ENCODE assay signal across 9 cellular contexts in the genomic region with DNA sequence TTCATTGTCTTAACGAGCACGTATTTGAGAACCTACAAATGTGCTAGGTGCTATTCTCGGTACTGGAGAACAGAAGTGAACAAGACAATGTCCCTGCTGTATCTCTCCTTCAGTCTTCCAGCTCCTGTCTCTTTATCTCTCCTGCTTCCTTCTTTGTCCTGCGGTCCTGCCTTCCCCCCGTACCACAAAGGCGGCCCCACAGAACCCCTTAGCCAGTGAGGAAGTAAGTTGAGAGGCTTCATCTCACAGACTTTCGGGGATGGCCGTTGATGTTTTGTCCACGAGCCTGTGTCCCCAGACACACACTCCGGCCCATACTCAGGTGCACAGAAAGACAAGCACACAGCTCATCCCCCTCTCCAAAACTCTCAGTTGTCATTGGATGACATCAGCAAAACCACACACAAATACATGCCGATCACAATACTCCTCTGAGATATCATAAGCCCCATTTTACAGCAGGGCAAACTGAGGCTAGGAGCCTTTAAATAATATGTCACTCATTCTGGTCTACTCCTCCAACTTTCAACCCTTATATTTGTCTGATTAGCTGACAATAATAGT. TPM values are rescaled to one million over a fixed set of nuclear protein-coding genes. Genes with fewer than 3 reads are reported as not detected.
DNase-seq lines count a peak whose midpoint lies in the region; ATAC-seq, FAIRE-seq and TF ChIP-seq lines count a peak whose summit lies in the region.
"Had no signal": no experiment of that assay in that cellular context is flagged by ENCODE, and none has a peak within 500 bp of the region (broad histone marks: within the 10 kb centered on the region; RNA-seq: fewer than 3 reads in every experiment).

No MANE protein-coding gene starts in this region.

- H3K9me3 ChIP-seq in GM23248 (ENCODE audit: low read depth): no peaks in the 10 kb centered on the region

- H4K20me1 ChIP-seq in GM23248 (ENCODE audit: insufficient read depth): no peaks in the 10 kb centered on the region

- peak overlapping the region; percentile 82 for H3K4me3 ChIP-seq in GM23248
- peak overlapping the region; percentile 78 for H3K4me3 ChIP-seq in fibroblast of pulmonary artery (replicated peaks; ENCODE audit: low read depth, low read length)
- peak overlapping the region; percentile 43 to 52 (median 46) for H3K4me3 ChIP-seq in skin epidermis

- POLR2A ChIA-PET in RWPE1 (lab: Yijun Ruan, JAX; ENCODE audit: low non-redundant PET): interaction anchor here (0.6 kb wide), 1 partner anchor 33 kb away, joined by 5 read pairs; no protein-coding TSS in a partner anchor

- no peak overlapping the region for H3K27ac Mint-ChIP-seq in glutamatergic neuron (ENCODE audit: unreplicated experiment)
- H3K27ac Mint-ChIP-seq: brain had no signal

- peaks cover 12% of the 10 kb centered on the region for H3K27me3 Mint-ChIP-seq in glutamatergic neuron (ENCODE audit: unreplicated experiment)
- H3K27me3 Mint-ChIP-seq: brain had no signal

- peaks cover 3% of the 10 kb centered on the region for H3K9me3 Mint-ChIP-seq in glutamatergic neuron (ENCODE audit: unreplicated experiment)
- H3K9me3 Mint-ChIP-seq: brain had no signal

- H3K27me3 ChIP-seq in GM23248 (replicated peaks; ENCODE audit: insufficient read depth): no peaks in the 10 kb centered on the region

- peaks cover 28% of the 10 kb centered on the region for H3K4me1 ChIP-seq in GM23248 (ENCODE audit: insufficient read depth)

- peak overlapping the region; percentile 93 for H3K4me2 ChIP-seq in GM23248 (ENCODE audit: unreplicated experiment)

- WGBS in GM23248 (ENCODE audit: low coverage in 1 of 2, low lambda C conversion rate in 2 of 2, missing lambda C conversion rate in 2 of 2), 2 experiments: 16 to 20% methylated on average over 11 of the region's 11 CpGs

- H3K27ac ChIP-seq in GM23248 (peak overlapping the region; percentile 78; the same call in 1 of the 2 replicates), RWPE1 (peak overlapping the region; percentile 96), skin epidermis (peak overlapping the region in 19 of 21 experiments; percentile 13 to 99 (median 95))

- CTCF ChIA-PET in RWPE1 (lab: Yijun Ruan, JAX): interaction anchor here (1.0 kb wide), 4 partner anchors 52 to 728 kb away, joined by 3 read pairs; no protein-coding TSS in a partner anchor

- H3K79me2 ChIP-seq in GM23248 (ENCODE audit: insufficient read depth): no peaks in the 10 kb centered on the region

- peaks cover 20% of the 10 kb centered on the region for H3F3A ChIP-seq in GM23248 (ENCODE audit: insufficient read depth)

- H2AFZ ChIP-seq in GM23248: peak overlapping the region; percentile 82

- peak; percentile 29 for DNase-seq in GM23248
- no peak for DNase-seq in RWPE1 (ENCODE audit: low spot score)
- DNase-seq in fibroblast of pulmonary artery (ENCODE audit: low read depth): no peak
- no peak for DNase-seq in glutamatergic neuron
- no peak for DNase-seq in HuH-7.5 (ENCODE audit: low spot score)
- DNase-seq in H54 (ENCODE audit: insufficient read length, low spot score): no peak

- H3K9ac ChIP-seq in GM23248: peak overlapping the region; percentile 84; the same call in 1 of the 2 replicates

- no peak for TF ChIP-seq POLR2A in H54 (IDR thresholded peaks at IDR 0.05; ENCODE audit: low read depth, low read length)

- in situ Hi-C loops in GM23248 (cut with MboI): no loop called here

- no peaks in the 10 kb centered on the region for H3K36me3 Mint-ChIP-seq in glutamatergic neuron (ENCODE audit: unreplicated experiment)

- no peak for ATAC-seq in HG03521 (IDR thresholded peaks at IDR 0.05; ENCODE audit: unreplicated experiment)

- no peaks in the 10 kb centered on the region for H3K9me2 ChIP-seq in GM23248 (ENCODE audit: insufficient read depth)

- H3K36me3 ChIP-seq in GM23248 (ENCODE audit: low read depth): no peaks in the 10 kb centered on the region

- FAIRE-seq in H54 (lab: Jason Lieb, UNC): no peak

- TF ChIP-seq CTCF in RWPE1 (conservative IDR thresholded peaks at IDR 0.05; ENCODE audit: low read depth) (no peak), fibroblast of pulmonary artery (IDR thresholded peaks at IDR 0.05; ENCODE audit: low read length, missing control alignments) (no peak), glutamatergic neuron (IDR thresholded peaks at IDR 0.05; ENCODE audit: partially characterized antibody, unreplicated experiment) (no peak)

- no peak overlapping the region for H3K4me3 Mint-ChIP-seq in glutamatergic neuron (ENCODE audit: unreplicated experiment)
- H3K4me3 Mint-ChIP-seq: brain had no signal

- H3K4me1 Mint-ChIP-seq in glutamatergic neuron (ENCODE audit: low read depth, unreplicated experiment): peaks cover 12% of the 10 kb centered on the region

RNA-seq across cellular contexts. Expression of a gene that starts 0.5 kb away (rescaled TPM):
- 0.32 TPM in 1 of 2 replicates, not detected in the other for total RNA-seq in GM23248 (2014; rRNA removed; shearing (Covaris generic))
- 1.3 and 1.4 TPM in 2 replicates for polyA plus RNA-seq in GM23248 (2016; fragmentation: Nextera tagmentation; extraction: Ambion mirVana)
- total RNA-seq in glutamatergic neuron (ENCODE audit: unreplicated experiment): 2.1 TPM

RNA-seq across cellular contexts. Expression of a gene that starts 10.1 kb away (rescaled TPM):
- total RNA-seq in GM23248 (2014; rRNA removed; shearing (Covaris generic)): 4.4 and 7.0 TPM in 2 replicates
- polyA plus RNA-seq in GM23248 (2016; fragmentation: Nextera tagmentation; extraction: Ambion mirVana): 4.3 and 4.7 TPM in 2 replicates
- total RNA-seq in glutamatergic neuron (ENCODE audit: unreplicated experiment): 11.0 TPM

RNA-seq across cellular contexts. Expression of a gene that starts 18.7 kb away (rescaled TPM):
- 39.7 and 67.8 TPM in 2 replicates for total RNA-seq in GM23248 (2014; rRNA removed; shearing (Covaris generic))
- polyA plus RNA-seq in GM23248 (2016; fragmentation: Nextera tagmentation; extraction: Ambion mirVana): 52.0 TPM in 2 replicates
- total RNA-seq in glutamatergic neuron (ENCODE audit: unreplicated experiment): 77.0 TPM

RNA-seq across cellular contexts. Expression of a gene that starts 27.6 kb away (rescaled TPM):
- 8.5 and 11.6 TPM in 2 replicates for total RNA-seq in GM23248 (2014; rRNA removed; shearing (Covaris generic))
- polyA plus RNA-seq in GM23248 (2016; fragmentation: Nextera tagmentation; extraction: Ambion mirVana): 11.4 and 16.5 TPM in 2 replicates
- total RNA-seq in glutamatergic neuron (ENCODE audit: unreplicated experiment): 8.0 TPM

RNA-seq across cellular contexts. Expression of a gene that starts 27.9 kb away (rescaled TPM):
- 66.1 and 152 TPM in 2 replicates for total RNA-seq in GM23248 (2014; rRNA removed; shearing (Covaris generic))
- polyA plus RNA-seq in GM23248 (2016; fragmentation: Nextera tagmentation; extraction: Ambion mirVana): 84.6 and 90.1 TPM in 2 replicates
- total RNA-seq in glutamatergic neuron (ENCODE audit: unreplicated experiment): 43.1 TPM
